ENCODE assay signal across 3 cellular contexts in genomic region chr5:117393125-117393524, GRCh38.
"Had no signal": no experiment of that assay in that cellular context is flagged by ENCODE, and none has a peak within 500 bp of the region (broad histone marks: within the 10 kb centered on the region; RNA-seq: fewer than 3 reads in every experiment).

No MANE protein-coding gene starts in this region.

- DNase-seq: GDM1, GF-D8 had no signal

- H3K4me3 ChIP-seq: GM12878 had no signal

- ATAC-seq: GM12878 had no signal
